ENCODE assay signal across 1 cellular context in genomic region chr3:101509276-101509675, GRCh38.
TF ChIP-seq lines count a peak whose summit lies in the region.

No MANE protein-coding gene starts in this region.

TF ChIP-seq in IMR-90, 13 proteins besides CTCF, POLR2A, EP300 and RAD21:
- no peak for TF ChIP-seq MXI1 (IDR thresholded peaks at IDR 0.05; ENCODE audit: borderline replicate concordance, low read depth, low read length)
- TF ChIP-seq CHD1 (IDR thresholded peaks at IDR 0.05; ENCODE audit: low read depth, low read length) = no peak
- TF ChIP-seq BHLHE40 (IDR thresholded peaks at IDR 0.05; ENCODE audit: low read depth, low read length) = no peak
- TF ChIP-seq, protein P1, sequence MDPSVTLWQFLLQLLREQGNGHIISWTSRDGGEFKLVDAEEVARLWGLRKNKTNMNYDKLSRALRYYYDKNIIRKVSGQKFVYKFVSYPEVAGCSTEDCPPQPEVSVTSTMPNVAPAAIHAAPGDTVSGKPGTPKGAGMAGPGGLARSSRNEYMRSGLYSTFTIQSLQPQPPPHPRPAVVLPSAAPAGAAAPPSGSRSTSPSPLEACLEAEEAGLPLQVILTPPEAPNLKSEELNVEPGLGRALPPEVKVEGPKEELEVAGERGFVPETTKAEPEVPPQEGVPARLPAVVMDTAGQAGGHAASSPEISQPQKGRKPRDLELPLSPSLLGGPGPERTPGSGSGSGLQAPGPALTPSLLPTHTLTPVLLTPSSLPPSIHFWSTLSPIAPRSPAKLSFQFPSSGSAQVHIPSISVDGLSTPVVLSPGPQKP (IDR thresholded peaks at IDR 0.05; ENCODE audit: borderline replicate concordance, low read depth, low read length) = no peak
